12 cellular contexts compared by ENCODE assay signal in the genomic region with DNA sequence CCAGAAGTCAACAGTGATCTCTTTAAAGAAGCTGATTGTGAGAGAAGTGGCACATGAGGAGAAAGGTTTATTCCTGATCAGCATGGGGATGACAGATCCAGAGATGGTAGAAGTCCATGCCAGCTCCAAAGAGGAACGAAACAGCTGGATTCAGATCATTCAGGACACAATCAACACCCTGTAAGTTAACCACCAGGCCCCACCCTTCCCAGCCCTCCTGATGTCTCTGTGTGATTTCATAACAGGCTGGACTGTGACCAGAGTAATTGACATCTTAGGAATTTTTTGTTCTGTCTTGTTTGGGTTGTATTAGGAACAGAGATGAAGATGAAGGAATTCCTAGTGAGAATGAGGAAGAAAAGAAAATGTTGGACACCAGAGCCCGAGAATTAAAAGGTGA.
A peak's percentile ranks its signal among the peaks of the same experiment; 100 is the strongest.
DNase-seq lines count a peak whose midpoint lies in the region; ATAC-seq and TF ChIP-seq lines count a peak whose summit lies in the region.
"Had no signal": no experiment of that assay in that cellular context is flagged by ENCODE, and none has a peak within 500 bp of the region (broad histone marks: within the 10 kb centered on the region; RNA-seq: fewer than 3 reads in every experiment).

No MANE protein-coding gene starts in this region.

- H3K27ac Mint-ChIP-seq in activated naive CD4-positive, alpha-beta T cell treated with anti-CD3 and anti-CD28 coated beads, Interleukin-2, amount 50 U/mL, for 24 hours = peak overlapping the region; percentile 82

- no peak overlapping the region for H2AFZ ChIP-seq in fibroblast of lung (ENCODE audit: low read length)

- H3K4me3 ChIP-seq in fibroblast of lung (replicated peaks in 1 of 4; ENCODE audit: control extremely low read depth in 1 of 4, insufficient read depth in 1 of 4, low read depth in 3 of 4, low read length in 4 of 4) (no peak overlapping the region), upper lobe of right lung (no peak overlapping the region)

- no peak for DNase-seq in activated naive CD4-positive, alpha-beta T cell treated with Interleukin-2 at 50 U/mL for 16 hours
- DNase-seq in fibroblast of lung (ENCODE audit: low read depth in 2 of 2) = peak; percentile 25 to 26
- no peak for DNase-seq in omental fat pad (ENCODE audit: low spot score)
- no peak for DNase-seq in upper lobe of right lung
- no peak for DNase-seq in DMS153 treated with DMSO at 0.1 percent for 48 hours (lab: John Stamatoyannopoulos, UW; ENCODE audit: unreplicated experiment)
- no peak for DNase-seq in SHP77 treated with DMSO at 0.1 percent for 48 hours (lab: John Stamatoyannopoulos, UW)
- DNase-seq: activated CD8-positive, alpha-beta memory T cell treated with anti-CD3 and anti-CD28 coated beads, Interleukin-2, amount 50 U/mL, for 48 hours; GF-D8; NK-92 treated with Interleukin-12 subunit alpha and Interleukin-12 subunit beta, amount 100 ng/mL, for 24 hours had no signal

- no peaks in the 10 kb centered on the region for H3K9me3 Mint-ChIP-seq in activated naive CD4-positive, alpha-beta T cell treated with anti-CD3 and anti-CD28 coated beads, Interleukin-2, amount 50 U/mL, for 24 hours

- H3K9me3 ChIP-seq in fibroblast of lung (ENCODE audit: control insufficient read depth, insufficient read depth, low read depth, low read length) (no peaks in the 10 kb centered on the region), upper lobe of right lung (no peaks in the 10 kb centered on the region)

- H3K4me2 ChIP-seq in fibroblast of lung (ENCODE audit: extremely low read depth, insufficient read depth, low read length) = no peak overlapping the region

- intact Hi-C loops in upper lobe of right lung (cut with DNase I) = no loop called here

- H3K4me1 ChIP-seq in fibroblast of lung (ENCODE audit: control insufficient read depth, extremely low read depth, insufficient read depth, low read length) (peaks cover 3% of the 10 kb centered on the region), upper lobe of right lung (peaks cover 23% of the 10 kb centered on the region)

- H3K36me3 ChIP-seq in fibroblast of lung (ENCODE audit: control insufficient read depth, insufficient read depth, low read length) (peaks cover 7% of the 10 kb centered on the region), upper lobe of right lung (peaks cover 100% of the 10 kb centered on the region)

- no peak overlapping the region for H3K9ac ChIP-seq in fibroblast of lung (ENCODE audit: insufficient read depth, low read length)

- no peaks in the 10 kb centered on the region for H4K20me1 ChIP-seq in fibroblast of lung (ENCODE audit: control insufficient read depth, extremely low read depth, insufficient read depth, low read length)

- H3K27me3 ChIP-seq in fibroblast of lung (ENCODE audit: control insufficient read depth, insufficient read depth, low read length) (no peaks in the 10 kb centered on the region), upper lobe of right lung (no peaks in the 10 kb centered on the region)

- H3K79me2 ChIP-seq in fibroblast of lung (ENCODE audit: control insufficient read depth, insufficient read depth, low read length) = no peaks in the 10 kb centered on the region

- H3K4me3 Mint-ChIP-seq in activated naive CD4-positive, alpha-beta T cell treated with anti-CD3 and anti-CD28 coated beads, Interleukin-2, amount 50 U/mL, for 24 hours = no peak overlapping the region

- peaks cover 18% of the 10 kb centered on the region for H3K36me3 Mint-ChIP-seq in activated naive CD4-positive, alpha-beta T cell treated with anti-CD3 and anti-CD28 coated beads, Interleukin-2, amount 50 U/mL, for 24 hours

- peaks cover 44% of the 10 kb centered on the region for H3K4me1 Mint-ChIP-seq in activated naive CD4-positive, alpha-beta T cell treated with anti-CD3 and anti-CD28 coated beads, Interleukin-2, amount 50 U/mL, for 24 hours

- no peak for TF ChIP-seq CTCF in fibroblast of lung (conservative IDR thresholded peaks at IDR 0.05 in 1 of 2, IDR thresholded peaks at IDR 0.05 in 1 of 2; ENCODE audit: low read depth in 1 of 2, low read length in 2 of 2)
- TF ChIP-seq CTCF in omental fat pad (IDR thresholded peaks at IDR 0.05) = no peak
- TF ChIP-seq CTCF in upper lobe of right lung (IDR thresholded peaks at IDR 0.05) = no peak

- no peaks in the 10 kb centered on the region for H3K27me3 Mint-ChIP-seq in activated naive CD4-positive, alpha-beta T cell treated with anti-CD3 and anti-CD28 coated beads, Interleukin-2, amount 50 U/mL, for 24 hours

- H3K27ac ChIP-seq in fibroblast of lung (ENCODE audit: insufficient read depth, low read length) = no peak overlapping the region
- H3K27ac ChIP-seq in upper lobe of right lung = peak overlapping the region; percentile 58
- H3K27ac ChIP-seq: HL-60 had no signal

- ATAC-seq in omental fat pad (ENCODE audit: low FRiP score) (peak; percentile 9), upper lobe of right lung (peak; percentile 16), HG03354 (IDR thresholded peaks at IDR 0.05; ENCODE audit: poor library complexity, severe bottlenecking, unreplicated experiment) (no peak)

Comparison
In these comparisons a context has a peak if more than half of its experiments do, and no peak if none do; other contexts are left out.
1. DNase-seq: peak in fibroblast of lung (2 of 2); none in activated naive CD4-positive, alpha-beta T cell treated with Interleukin-2 at 50 U/mL for 16 hours (single experiment), omental fat pad (single experiment), upper lobe of right lung (single experiment), DMS153 treated with DMSO at 0.1 percent for 48 hours (single experiment) and SHP77 treated with DMSO at 0.1 percent for 48 hours (single experiment).